Comparison of ENCODE assay signal across 35 cellular contexts in the genomic region with DNA sequence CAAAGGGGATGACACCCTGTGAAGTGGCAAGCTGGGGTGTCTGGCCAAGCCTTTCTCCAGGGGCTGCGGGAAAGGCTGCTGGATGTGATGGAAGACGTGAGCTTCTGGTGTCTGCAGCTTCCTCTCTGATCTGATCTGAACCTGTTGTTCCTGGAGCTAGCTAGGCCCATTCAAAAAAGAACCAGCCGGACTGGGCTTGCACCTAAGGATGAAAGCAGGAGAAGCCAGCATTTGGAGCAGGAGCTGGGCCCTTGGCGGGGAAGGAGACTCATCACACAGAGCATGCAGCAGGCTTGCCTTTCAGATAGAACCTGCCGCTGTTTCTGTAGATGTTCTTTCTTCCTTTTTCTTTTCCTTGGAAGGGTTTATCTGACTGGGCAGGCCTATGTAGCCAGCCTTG. TPM values are rescaled to one million over a fixed set of nuclear protein-coding genes. Genes with fewer than 3 reads are reported as not detected.
"Had no signal": no experiment of that assay in that cellular context is flagged by ENCODE, and none has a peak within 500 bp of the region (broad histone marks: within the 10 kb centered on the region; RNA-seq: fewer than 3 reads in every experiment).

No MANE protein-coding gene starts in this region.

- FAIRE-seq: astrocyte had no signal

- ATAC-seq: activated CD8-positive, alpha-beta memory T cell treated with anti-CD3 and anti-CD28 coated beads, Interleukin-2, amount 10 ng/mL, durations not matched to agents 7 days and 5 days; activated T-cell treated with anti-CD3 and anti-CD28 coated beads, Interleukin-2, amount 50 U/mL, for 72 hours; activated T-helper 17 cell treated with anti-CD3 and anti-CD28 coated beads, Interleukin-2, amount 50 U/mL, for 72 hours; body of pancreas; Panc1 had no signal

- H3K9me3 Mint-ChIP-seq: activated B cell treated with CpG ODN at 0.5 μM for 24 hours; activated CD4-positive, alpha-beta memory T cell treated with anti-CD3 and anti-CD28 coated beads, Interleukin-2, amount 10 ng/mL, durations not matched to agents 7 days and 5 days; activated naive CD8-positive, alpha-beta T cell treated with anti-CD3 and anti-CD28 coated beads for 36 hours; activated T-cell treated with anti-CD3 and anti-CD28 coated beads, Interleukin-2, amount 50 U/mL, for 72 hours; activated T-helper 17 cell treated with anti-CD3 and anti-CD28 coated beads, Interleukin-2, amount 50 U/mL, for 72 hours had no signal

- H3K4me3 ChIP-seq: body of pancreas, breast epithelium, SJCRH30, SK-N-MC had no signal

- H3K4me1 Mint-ChIP-seq: activated B cell treated with CpG ODN at 0.5 μM for 24 hours; activated CD4-positive, alpha-beta memory T cell treated with anti-CD3 and anti-CD28 coated beads, Interleukin-2, amount 10 ng/mL, durations not matched to agents 7 days and 5 days had no signal

- H3K27ac Mint-ChIP-seq: activated B cell treated with CpG ODN at 0.5 μM for 24 hours; activated CD4-positive, alpha-beta memory T cell treated with anti-CD3 and anti-CD28 coated beads, Interleukin-2, amount 10 ng/mL, durations not matched to agents 7 days and 5 days; activated CD8-positive, alpha-beta memory T cell treated with anti-CD3 and anti-CD28 coated beads, Interleukin-2, amount 10 ng/mL, durations not matched to agents 7 days and 5 days; activated naive CD8-positive, alpha-beta T cell treated with anti-CD3 and anti-CD28 coated beads for 36 hours; activated T-cell treated with anti-CD3 and anti-CD28 coated beads, Interleukin-2, amount 50 U/mL, for 72 hours; activated T-helper 17 cell treated with anti-CD3 and anti-CD28 coated beads, Interleukin-2, amount 50 U/mL, for 72 hours had no signal

- H3K36me3 Mint-ChIP-seq: activated CD8-positive, alpha-beta memory T cell treated with anti-CD3 and anti-CD28 coated beads, Interleukin-2, amount 10 ng/mL, durations not matched to agents 7 days and 5 days; activated naive CD8-positive, alpha-beta T cell treated with anti-CD3 and anti-CD28 coated beads for 36 hours had no signal

- H3K4me1 ChIP-seq: body of pancreas, breast epithelium, SJCRH30 had no signal

- H3K27ac ChIP-seq: body of pancreas, breast epithelium, SJCRH30, SK-N-MC had no signal

- H3K27me3 ChIP-seq: body of pancreas had no signal

- H3K36me3 ChIP-seq: breast epithelium, SJCRH30 had no signal

- DNase-seq: activated B cell treated with CpG ODN at 0.5 μM for 24 hours; activated CD4-positive, alpha-beta memory T cell treated with anti-CD3 and anti-CD28 coated beads, Interleukin-2, amount 10 ng/mL, durations not matched to agents 7 days and 5 days; activated CD4-positive, alpha-beta T cell treated with anti-CD3 and anti-CD28 coated beads for 1 hour; activated CD4-positive, alpha-beta T cell treated with anti-CD3 and anti-CD28 coated beads for 48 hours; activated CD8-positive, alpha-beta memory T cell treated with anti-CD3 and anti-CD28 coated beads for 24 hours; activated CD8-positive, alpha-beta memory T cell treated with anti-CD3 and anti-CD28 coated beads, Interleukin-2, amount 10 ng/mL, durations not matched to agents 7 days and 5 days; activated effector memory CD4-positive, alpha-beta T cell treated with anti-CD3 and anti-CD28 coated beads, Interleukin-2, amount 50 U/mL, for 16 hours; activated naive CD4-positive, alpha-beta T cell; activated naive CD4-positive, alpha-beta T cell treated with anti-CD3 and anti-CD28 coated beads, Interleukin-2, amount 50 U/mL, for 16 hours; activated naive CD8-positive, alpha-beta T cell treated with anti-CD3 and anti-CD28 coated beads for 36 hours; activated T-cell treated with anti-CD3 and anti-CD28 coated beads, Interleukin-2, amount 50 U/mL, for 1 hour; activated T-cell treated with anti-CD3 and anti-CD28 coated beads, Interleukin-2, amount 50 U/mL, for 72 hours; amygdala; body of pancreas; Karpas-422; KBM-7; NCI-H1105; NCI-H1417 treated with DMSO at 0.1 percent for 48 hours; NCI-H187 treated with DMSO at 0.1 percent for 48 hours; NCI-H2081; NCI-H2171 treated with DMSO at 0.1 percent for 48 hours; NCI-H2227 treated with DMSO at 0.1 percent for 48 hours; NCI-H524; SHP77; SJCRH30; T1000 had no signal

- H3K9me3 ChIP-seq: body of pancreas, breast epithelium, SJCRH30 had no signal

- H3K4me3 Mint-ChIP-seq: activated B cell treated with CpG ODN at 0.5 μM for 24 hours; activated CD4-positive, alpha-beta memory T cell treated with anti-CD3 and anti-CD28 coated beads, Interleukin-2, amount 10 ng/mL, durations not matched to agents 7 days and 5 days; activated CD8-positive, alpha-beta memory T cell treated with anti-CD3 and anti-CD28 coated beads, Interleukin-2, amount 10 ng/mL, durations not matched to agents 7 days and 5 days; activated naive CD8-positive, alpha-beta T cell treated with anti-CD3 and anti-CD28 coated beads for 36 hours; activated T-cell treated with anti-CD3 and anti-CD28 coated beads, Interleukin-2, amount 50 U/mL, for 72 hours; activated T-helper 17 cell treated with anti-CD3 and anti-CD28 coated beads, Interleukin-2, amount 50 U/mL, for 72 hours had no signal

RNA-seq across cellular contexts. Expression of a gene that starts 9.5 kb away (rescaled TPM):
- total RNA-seq: activated B cell treated with CpG ODN at 0.5 μM for 24 hours; activated CD4-positive, alpha-beta memory T cell treated with anti-CD3 and anti-CD28 coated beads, Interleukin-2, amount 10 ng/mL, durations not matched to agents 7 days and 5 days; activated CD8-positive, alpha-beta memory T cell treated with anti-CD3 and anti-CD28 coated beads, Interleukin-2, amount 10 ng/mL, durations not matched to agents 7 days and 5 days; activated naive CD8-positive, alpha-beta T cell treated with anti-CD3 and anti-CD28 coated beads for 36 hours; activated T-cell treated with anti-CD3 and anti-CD28 coated beads, Interleukin-2, amount 50 U/mL, for 72 hours; activated T-helper 17 cell treated with anti-CD3 and anti-CD28 coated beads, Interleukin-2, amount 50 U/mL, for 72 hours; astrocyte; body of pancreas; MCF 10A; RPMI7951; SJCRH30; T-helper 1 cell treated with Interleukin-12 subunit alpha and Interleukin-12 subunit beta and Interleukin-4 antibody, amounts not matched to agents 30 ng/mL and 1 ng/mL, for 36 hours; T-helper 2 cell treated with Interferon-gamma antibody and Interleukin-4, amounts not matched to agents 100 ng/mL and 5 ng/mL, for 36 hours had no signal
